Comparison of ENCODE assay signal across 11 cellular contexts in the genomic region with DNA sequence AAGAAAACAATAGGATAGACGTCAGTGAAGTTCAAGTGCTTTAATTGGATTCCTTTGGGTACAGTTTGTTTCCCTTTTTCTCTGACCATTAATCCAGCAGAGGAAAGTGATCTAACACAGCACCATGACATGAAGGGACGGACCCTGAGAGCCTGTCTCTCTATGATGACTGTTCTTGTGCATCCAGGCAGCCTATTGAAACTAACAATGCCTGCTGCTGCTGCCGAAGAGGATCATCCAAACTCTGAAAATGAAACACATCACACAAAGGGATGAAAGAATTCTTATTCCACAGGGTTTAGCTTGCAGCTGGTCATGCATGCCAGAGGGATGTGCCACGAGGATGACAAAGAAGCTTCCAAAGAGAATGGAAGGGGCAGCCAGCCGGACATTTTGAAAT.
DNase-seq lines count a peak whose midpoint lies in the region; ATAC-seq lines count a peak whose summit lies in the region.
"Had no signal": no experiment of that assay in that cellular context is flagged by ENCODE, and none has a peak within 500 bp of the region (broad histone marks: within the 10 kb centered on the region; RNA-seq: fewer than 3 reads in every experiment).

No MANE protein-coding gene starts in this region.

- H3K4me3 ChIP-seq in GM23248 (peak overlapping the region; percentile 62), skeletal muscle satellite cell (ENCODE audit: low read length) (peak overlapping the region; percentile 53)

- H3K4me2 ChIP-seq in GM23248 (ENCODE audit: unreplicated experiment): peak overlapping the region; percentile 75
- peak overlapping the region; percentile 70 for H3K4me2 ChIP-seq in skeletal muscle satellite cell (ENCODE audit: low read length)

- WGBS in GM23248 (ENCODE audit: low coverage in 1 of 2, low lambda C conversion rate in 2 of 2, missing lambda C conversion rate in 2 of 2), 2 experiments: 3% methylated on average over 5 of the region's 5 CpGs

- no peaks in the 10 kb centered on the region for H3K9me3 Mint-ChIP-seq in stimulated activated naive CD8-positive, alpha-beta T cell treated with anti-CD3 and anti-CD28 coated beads, Interleukin-15, amount 100 ng/mL, for 72 hours

- H3K9ac ChIP-seq in GM23248 (peak overlapping the region; percentile 71), skeletal muscle satellite cell (ENCODE audit: low read depth, low read length) (peak overlapping the region; percentile 52)

- peaks cover 48% of the 10 kb centered on the region for H3K4me1 ChIP-seq in GM23248 (ENCODE audit: insufficient read depth)
- peaks cover 25% of the 10 kb centered on the region for H3K4me1 ChIP-seq in skeletal muscle satellite cell (ENCODE audit: control insufficient read depth, insufficient read depth, low read length)

- no peaks in the 10 kb centered on the region for H4K20me1 ChIP-seq in GM23248 (ENCODE audit: insufficient read depth)

- H3K27ac ChIP-seq in GM23248: peak overlapping the region; percentile 83
- peak overlapping the region; percentile 87 for H3K27ac ChIP-seq in caudate nucleus (ENCODE audit: low read depth, low read length)

- H3F3A ChIP-seq in GM23248 (ENCODE audit: insufficient read depth): peaks cover 30% of the 10 kb centered on the region

- no peaks in the 10 kb centered on the region for H3K27me3 ChIP-seq in GM23248 (replicated peaks; ENCODE audit: insufficient read depth)
- H3K27me3 ChIP-seq in skeletal muscle satellite cell (ENCODE audit: control insufficient read depth, insufficient read depth, low read length): no peaks in the 10 kb centered on the region

- H3K27me3 Mint-ChIP-seq in stimulated activated naive CD8-positive, alpha-beta T cell treated with anti-CD3 and anti-CD28 coated beads, Interleukin-15, amount 100 ng/mL, for 72 hours: no peaks in the 10 kb centered on the region

- no peaks in the 10 kb centered on the region for H3K36me3 ChIP-seq in GM23248 (ENCODE audit: low read depth)
- H3K36me3 ChIP-seq in skeletal muscle satellite cell (ENCODE audit: insufficient read depth, low read length): no peaks in the 10 kb centered on the region

- H3K27ac Mint-ChIP-seq in stimulated activated naive CD8-positive, alpha-beta T cell treated with anti-CD3 and anti-CD28 coated beads, Interleukin-15, amount 100 ng/mL, for 72 hours: no peak overlapping the region

- peak overlapping the region; percentile 79 for H2AFZ ChIP-seq in GM23248

- no peaks in the 10 kb centered on the region for H3K79me2 ChIP-seq in GM23248 (ENCODE audit: insufficient read depth)

- H3K9me3 ChIP-seq in GM23248 (ENCODE audit: low read depth) (no peaks in the 10 kb centered on the region), skeletal muscle satellite cell (replicated peaks; ENCODE audit: low read length) (no peaks in the 10 kb centered on the region)

- H3K4me3 Mint-ChIP-seq in stimulated activated naive CD8-positive, alpha-beta T cell treated with anti-CD3 and anti-CD28 coated beads, Interleukin-15, amount 100 ng/mL, for 72 hours: no peak overlapping the region

- H3K4me1 Mint-ChIP-seq in stimulated activated naive CD8-positive, alpha-beta T cell treated with anti-CD3 and anti-CD28 coated beads, Interleukin-15, amount 100 ng/mL, for 72 hours: peaks cover 23% of the 10 kb centered on the region

- DNase-seq in GM23248 (peak; percentile 91), caudate nucleus (lab: John Stamatoyannopoulos, UW) (peak in 47 of 61 donors; percentile 6 to 85 (median 53)), iris pigment epithelial cell (ENCODE audit: low read depth) (peak; percentile 41), islet precursor cell (no peak), HPDE6-E6E7 (ENCODE audit: extremely low spot score) (no peak)
- DNase-seq in stimulated activated naive CD8-positive, alpha-beta T cell treated with anti-CD3 and anti-CD28 coated beads, Interleukin-15, amount 100 ng/mL, for 72 hours: no peak
- DNase-seq: NCI-H2081; SIG-M5; stimulated activated naive CD4-positive, alpha-beta T cell had no signal

- no peaks in the 10 kb centered on the region for H3K9me2 ChIP-seq in GM23248 (ENCODE audit: insufficient read depth)

- in situ Hi-C loops in GM23248 (cut with MboI): no loop called here

- ATAC-seq in stimulated activated naive CD8-positive, alpha-beta T cell treated with anti-CD3 and anti-CD28 coated beads, Interleukin-15, amount 100 ng/mL, for 72 hours: no peak
- ATAC-seq in HG03039 (IDR thresholded peaks at IDR 0.05; ENCODE audit: unreplicated experiment): no peak

Comparison
In these comparisons a context has a peak if more than half of its experiments do, and no peak if none do; other contexts are left out.
1. DNase-seq: peak in GM23248 (single experiment), caudate nucleus (47 of 61) and iris pigment epithelial cell (single experiment); none in stimulated activated naive CD8-positive, alpha-beta T cell treated with anti-CD3 and anti-CD28 coated beads, Interleukin-15, amount 100 ng/mL, for 72 hours (0 of 2), islet precursor cell (single experiment) and HPDE6-E6E7 (single experiment).